Comparison of ENCODE assay signal across 8 cellular contexts in the genomic region with DNA sequence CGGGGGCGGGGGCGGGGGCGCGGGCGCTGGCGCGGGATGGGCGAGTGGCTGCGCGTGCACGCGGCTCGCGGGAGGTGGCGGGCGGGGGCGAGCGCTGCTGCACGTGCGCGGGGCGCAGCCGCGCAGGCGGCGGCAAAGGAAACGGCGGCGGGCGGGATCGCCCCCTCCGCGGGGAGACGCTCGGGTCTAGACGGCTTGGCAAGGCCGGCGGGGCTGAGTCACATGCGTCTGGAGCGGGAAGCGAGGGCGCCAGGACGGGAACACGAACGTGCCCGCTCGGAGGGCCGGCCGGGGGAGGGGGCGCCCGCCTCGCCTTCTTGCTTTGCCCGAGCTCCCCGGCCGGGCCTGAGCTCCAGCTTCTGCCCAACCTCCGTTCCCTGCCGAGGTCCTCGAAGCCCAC. TPM values are rescaled to one million over a fixed set of nuclear protein-coding genes. Genes with fewer than 3 reads are reported as not detected.
DNase-seq lines count a peak whose midpoint lies in the region; ATAC-seq and TF ChIP-seq lines count a peak whose summit lies in the region.

No MANE protein-coding gene starts in this region.

- intact Hi-C loops in activated T-helper 2 cell treated with anti-CD3 and anti-CD28 coated beads, Interferon-gamma antibody, Interleukin-2, Interleukin-4, amounts not matched to agents 10 μg/mL and 5 μg/mL and 100 μg/mL, durations not matched to agents 14 hours and 24 hours and 36 hours (cut with micrococcal nuclease), result loop anchor here (5.0 kb wide), 2 partner anchors 123 to 517 kb away; a partner anchor contains a TSS
- intact Hi-C loops in heart left ventricle (cut with DNase I), result loop anchor here in 3 of 10 donors (5.0 kb wide), 1 partner anchor 33 kb away; no protein-coding TSS in a partner anchor

- H3K4me1 ChIP-seq in heart left ventricle, result peaks cover 0 to 37% (median 5%) of the 10 kb centered on the region in 12 donors

- H3K27me3 Mint-ChIP-seq in activated T-helper 2 cell treated with anti-CD3 and anti-CD28 coated beads, Interferon-gamma antibody, Interleukin-2, Interleukin-4, amounts not matched to agents 10 μg/mL and 5 μg/mL and 100 μg/mL, durations not matched to agents 14 hours and 24 hours and 36 hours (ENCODE audit: low read depth), result no peaks in the 10 kb centered on the region

- H3K27ac Mint-ChIP-seq in activated T-helper 2 cell treated with anti-CD3 and anti-CD28 coated beads, Interferon-gamma antibody, Interleukin-2, Interleukin-4, amounts not matched to agents 10 μg/mL and 5 μg/mL and 100 μg/mL, durations not matched to agents 14 hours and 24 hours and 36 hours, result no peak overlapping the region

- DNase-seq in NCI-H1417 (lab: John Stamatoyannopoulos, UW), result peak; percentile 14 to 61 (median 56)
- DNase-seq in NCI-H1417 treated with DMSO at 0.1 percent for 48 hours (lab: John Stamatoyannopoulos, UW), result no peak
- DNase-seq in activated T-helper 2 cell treated with anti-CD3 and anti-CD28 coated beads, Interferon-gamma antibody, Interleukin-2, Interleukin-4, amounts not matched to agents 10 μg/mL and 5 μg/mL and 100 μg/mL, durations not matched to agents 14 hours and 24 hours and 36 hours (ENCODE audit: low spot score), result peak; percentile 9
- peak; percentile 74 to 88 (median 83) for DNase-seq in heart left ventricle
- peak; percentile 53 for DNase-seq in stimulated activated CD4-positive, alpha-beta T cell treated with anti-CD3 and anti-CD28 coated beads, Interleukin-15, amount 100 ng/mL, for 24 hours
- no peak for DNase-seq in amniotic stem cell (lab: John Stamatoyannopoulos, UW)
- DNase-seq in cerebellar nuclear complex (lab: John Stamatoyannopoulos, UW), result no peak
- no peak for DNase-seq in D341Med (ENCODE audit: low spot score)

- peak overlapping the region in 9 of 12 donors; percentile 14 to 47 (median 25) for H3K4me3 ChIP-seq in heart left ventricle

- peaks cover 0 to 2% (median 0%) of the 10 kb centered on the region in 9 donors for H3K27me3 ChIP-seq in heart left ventricle

- no peaks in the 10 kb centered on the region for H3K36me3 Mint-ChIP-seq in activated T-helper 2 cell treated with anti-CD3 and anti-CD28 coated beads, Interferon-gamma antibody, Interleukin-2, Interleukin-4, amounts not matched to agents 10 μg/mL and 5 μg/mL and 100 μg/mL, durations not matched to agents 14 hours and 24 hours and 36 hours (ENCODE audit: low read depth)

- no peak for TF ChIP-seq CTCF in heart left ventricle (IDR thresholded peaks at IDR 0.05)

- ATAC-seq in heart left ventricle, result peak in 1 of 4 donors; percentile 12

- no peaks in the 10 kb centered on the region for H3K9me3 Mint-ChIP-seq in activated T-helper 2 cell treated with anti-CD3 and anti-CD28 coated beads, Interferon-gamma antibody, Interleukin-2, Interleukin-4, amounts not matched to agents 10 μg/mL and 5 μg/mL and 100 μg/mL, durations not matched to agents 14 hours and 24 hours and 36 hours

- no peaks in the 10 kb centered on the region for H3K9me3 ChIP-seq in heart left ventricle

- TF ChIP-seq POLR2A in heart left ventricle (IDR thresholded peaks at IDR 0.05), result no peak

- H3K36me3 ChIP-seq in heart left ventricle, result no peaks in the 10 kb centered on the region

- H3K27ac ChIP-seq in heart left ventricle, result peak overlapping the region in 7 of 12 donors; percentile 18 to 90 (median 52)

- peaks cover 2% of the 10 kb centered on the region for H3K4me1 Mint-ChIP-seq in activated T-helper 2 cell treated with anti-CD3 and anti-CD28 coated beads, Interferon-gamma antibody, Interleukin-2, Interleukin-4, amounts not matched to agents 10 μg/mL and 5 μg/mL and 100 μg/mL, durations not matched to agents 14 hours and 24 hours and 36 hours (ENCODE audit: low read depth)

- WGBS in heart left ventricle, 4 donors, result 1 to 48% (median 22%) methylated on average over 50 to 59 of the region's 59 CpGs

- no peak overlapping the region for H3K4me3 Mint-ChIP-seq in activated T-helper 2 cell treated with anti-CD3 and anti-CD28 coated beads, Interferon-gamma antibody, Interleukin-2, Interleukin-4, amounts not matched to agents 10 μg/mL and 5 μg/mL and 100 μg/mL, durations not matched to agents 14 hours and 24 hours and 36 hours (ENCODE audit: low read depth)

RNA-seq across cellular contexts. Expression of a gene that starts 4.3 kb away (rescaled TPM):
- 58.2 and 62.0 TPM in 2 replicates for total RNA-seq in activated T-helper 2 cell treated with anti-CD3 and anti-CD28 coated beads, Interferon-gamma antibody, Interleukin-2, Interleukin-4, amounts not matched to agents 10 μg/mL and 5 μg/mL and 100 μg/mL, durations not matched to agents 14 hours and 24 hours and 36 hours
- total RNA-seq in heart left ventricle, result 10 to 100 TPM; 15.3 to 28.2 (median 19.5) TPM
- 10 to 100 TPM; 23.9 to 25.8 TPM for polyA plus RNA-seq in heart left ventricle

RNA-seq across cellular contexts. Expression of a gene that starts 20.1 kb away (rescaled TPM):
- not detected in 2 replicates for total RNA-seq in activated T-helper 2 cell treated with anti-CD3 and anti-CD28 coated beads, Interferon-gamma antibody, Interleukin-2, Interleukin-4, amounts not matched to agents 10 μg/mL and 5 μg/mL and 100 μg/mL, durations not matched to agents 14 hours and 24 hours and 36 hours
- total RNA-seq in heart left ventricle, result 100 to 1,000 TPM in 2 of 9 donors, 10 to 100 TPM in 7; 55.7 to 264 (median 76.9) TPM
- 10 to 100 TPM; 57.9 to 86.3 TPM for polyA plus RNA-seq in heart left ventricle

RNA-seq across cellular contexts. Expression of a gene that starts 28.9 kb away (rescaled TPM):
- total RNA-seq in activated T-helper 2 cell treated with anti-CD3 and anti-CD28 coated beads, Interferon-gamma antibody, Interleukin-2, Interleukin-4, amounts not matched to agents 10 μg/mL and 5 μg/mL and 100 μg/mL, durations not matched to agents 14 hours and 24 hours and 36 hours, result 0.94 and 1.1 TPM in 2 replicates
- total RNA-seq in heart left ventricle, result under 1 TPM in 6 of 9 donors, not detected in 3; 0.22 to 0.48 (median 0.29) TPM
- polyA plus RNA-seq in heart left ventricle, result under 1 TPM; 0.23 to 0.32 TPM

RNA-seq across cellular contexts. Expression of a gene that starts 42.7 kb away (rescaled TPM):
- total RNA-seq in activated T-helper 2 cell treated with anti-CD3 and anti-CD28 coated beads, Interferon-gamma antibody, Interleukin-2, Interleukin-4, amounts not matched to agents 10 μg/mL and 5 μg/mL and 100 μg/mL, durations not matched to agents 14 hours and 24 hours and 36 hours, result not detected in 2 replicates
- total RNA-seq in heart left ventricle, result under 1 TPM in 1 of 9 donors, not detected in 8; 0.12 TPM
- not detected for polyA plus RNA-seq in heart left ventricle

Comparison
In these comparisons a context has a peak if more than half of its experiments do, and no peak if none do; other contexts are left out.
1. DNase-seq: peak in NCI-H1417 (3 of 3), activated T-helper 2 cell treated with anti-CD3 and anti-CD28 coated beads, Interferon-gamma antibody, Interleukin-2, Interleukin-4, amounts not matched to agents 10 μg/mL and 5 μg/mL and 100 μg/mL, durations not matched to agents 14 hours and 24 hours and 36 hours (single experiment), heart left ventricle (5 of 5) and stimulated activated CD4-positive, alpha-beta T cell treated with anti-CD3 and anti-CD28 coated beads, Interleukin-15, amount 100 ng/mL, for 24 hours (single experiment); none in NCI-H1417 treated with DMSO at 0.1 percent for 48 hours (single experiment), amniotic stem cell (single experiment), cerebellar nuclear complex (0 of 2) and D341Med (single experiment).
2. RNA of a gene that starts 20.1 kb away (total RNA-seq): 55.7 to 264 TPM in heart left ventricle; not detected in activated T-helper 2 cell treated with anti-CD3 and anti-CD28 coated beads, Interferon-gamma antibody, Interleukin-2, Interleukin-4, amounts not matched to agents 10 μg/mL and 5 μg/mL and 100 μg/mL, durations not matched to agents 14 hours and 24 hours and 36 hours; every median in the first group is over 10 times any median in the second.